ENCODE assay signal across 8 cellular contexts in genomic region chr12:1691123-1692007, GRCh38. TPM values are rescaled to one million over a fixed set of nuclear protein-coding genes. Genes with fewer than 3 reads are reported as not detected.
A peak's percentile ranks its signal among the peaks of the same experiment; 100 is the strongest.
DNase-seq lines count a peak whose midpoint lies in the region; ATAC-seq, FAIRE-seq and TF ChIP-seq lines count a peak whose summit lies in the region.

No MANE protein-coding gene starts in this region.

- H3K27me3 Mint-ChIP-seq in activated T-cell treated with anti-CD3 and anti-CD28 coated beads, Interleukin-2, amount 50 U/mL, for 24 hours, result no peaks in the 10 kb centered on the region

- no peak for FAIRE-seq in urothelium cell line (lab: Jason Lieb, UNC)

- no peak for TF ChIP-seq CTCF in NB4 (IDR thresholded peaks at IDR 0.05; ENCODE audit: low read depth, low read length)
- TF ChIP-seq CTCF in gastroesophageal sphincter (IDR thresholded peaks at IDR 0.05), result no peak
- TF ChIP-seq CTCF in ovary (IDR thresholded peaks at IDR 0.05), result no peak

- POLR2A ChIA-PET in HEK293T (lab: Yijun Ruan, JAX), result interaction anchor here (1.1 to 3.2 kb wide), 11 partner anchors 10 to 107 kb away, joined by 3 to 17 read pairs (median 4); no protein-coding TSS in a partner anchor

- peak; percentile 13 for DNase-seq in activated T-cell treated with anti-CD3 and anti-CD28 coated beads for 1 hour (ENCODE audit: low read depth)
- DNase-seq in activated T-cell treated with anti-CD3 and anti-CD28 coated beads, Interleukin-2, amount 50 U/mL, for 1 hour, result no peak
- DNase-seq in HEK293T (ENCODE audit: extremely low spot score), result no peak
- DNase-seq in NB4 (ENCODE audit: low read depth), result peak; percentile 76
- no peak for DNase-seq in activated T-cell treated with anti-CD3 and anti-CD28 coated beads, Interleukin-2, amount 50 U/mL, for 24 hours
- peak in 1 of 5 donors; percentile 48 for DNase-seq in ovary
- DNase-seq in urothelium cell line (ENCODE audit: low spot score), result no peak

- H3K27ac ChIP-seq in gastroesophageal sphincter (peak overlapping the region; percentile 83 to 95 (median 94)), ovary (peak overlapping the region; percentile 58 to 77)

- H3K36me3 Mint-ChIP-seq in activated T-cell treated with anti-CD3 and anti-CD28 coated beads, Interleukin-2, amount 50 U/mL, for 24 hours (ENCODE audit: low read depth), result peaks cover 44% of the 10 kb centered on the region

- H3K4me1 Mint-ChIP-seq in activated T-cell treated with anti-CD3 and anti-CD28 coated beads, Interleukin-2, amount 50 U/mL, for 24 hours (ENCODE audit: low read depth), result peaks cover 56% of the 10 kb centered on the region

- no peaks in the 10 kb centered on the region for H3K9me3 ChIP-seq in gastroesophageal sphincter
- no peaks in the 10 kb centered on the region for H3K9me3 ChIP-seq in ovary

- H3K36me3 ChIP-seq in gastroesophageal sphincter, result no peaks in the 10 kb centered on the region
- H3K36me3 ChIP-seq in ovary, result no peaks in the 10 kb centered on the region

- H3K27me3 ChIP-seq in gastroesophageal sphincter, result no peaks in the 10 kb centered on the region
- H3K27me3 ChIP-seq in ovary, result no peaks in the 10 kb centered on the region

- peaks cover 0 to 53% (median 0%) of the 10 kb centered on the region in 3 donors for H3K4me1 ChIP-seq in gastroesophageal sphincter
- peaks cover 4% of the 10 kb centered on the region for H3K4me1 ChIP-seq in ovary (ENCODE audit: insufficient read depth)

- CTCF ChIA-PET in HEK293T (lab: Yijun Ruan, JAX), result interaction anchor here (0.6 kb wide), 1 partner anchor 18 kb away, joined by 4 read pairs; no protein-coding TSS in a partner anchor

- no peaks in the 10 kb centered on the region for H3K9me3 Mint-ChIP-seq in activated T-cell treated with anti-CD3 and anti-CD28 coated beads, Interleukin-2, amount 50 U/mL, for 24 hours

- no peak for TF ChIP-seq EP300 in gastroesophageal sphincter (IDR thresholded peaks at IDR 0.05)
- no peak for TF ChIP-seq EP300 in ovary (IDR thresholded peaks at IDR 0.05)

- ATAC-seq in gastroesophageal sphincter, result peak; percentile 52

- H3K27ac Mint-ChIP-seq in activated T-cell treated with anti-CD3 and anti-CD28 coated beads, Interleukin-2, amount 50 U/mL, for 24 hours, result peak overlapping the region; percentile 100

- intact Hi-C loops in ovary (cut with DNase I), result no loop called here

- TF ChIP-seq POLR2A in NB4 (IDR thresholded peaks at IDR 0.05; ENCODE audit: extremely low read depth, insufficient read length) (no peak), gastroesophageal sphincter (IDR thresholded peaks at IDR 0.05) (no peak), ovary (IDR thresholded peaks at IDR 0.05) (no peak)

- peak overlapping the region; percentile 94 for H3K4me3 Mint-ChIP-seq in activated T-cell treated with anti-CD3 and anti-CD28 coated beads, Interleukin-2, amount 50 U/mL, for 24 hours

- H3K4me3 ChIP-seq in NB4 (ENCODE audit: low read depth, low read length) (peak overlapping the region; percentile 79), gastroesophageal sphincter (peak overlapping the region; percentile 54 to 98), ovary (peak overlapping the region; percentile 100)

- 0 to 1% methylated on average over 7 to 21 of the region's 56 CpGs for WGBS in gastroesophageal sphincter (ENCODE audit: low coverage in 1 of 2), 2 donors
- WGBS in ovary, 3 donors, result 1% methylated on average over 45 to 56 of the region's 56 CpGs

TF ChIP-seq in HEK293T, 16 proteins besides CTCF, POLR2A, EP300 and RAD21:
- TF ChIP-seq PKNOX1 (IDR thresholded peaks at IDR 0.05), result peak; percentile 67
- TF ChIP-seq ZNF384 (IDR thresholded peaks at IDR 0.05), result no peak

RNA-seq across cellular contexts. Expression of gene ADIPOR2, which starts 0.5 kb away (rescaled TPM):
- 10 to 100 TPM; 26.6 to 37.9 (median 33.4) TPM for total RNA-seq in gastroesophageal sphincter
- total RNA-seq in ovary, result 10 to 100 TPM; 21.5 to 91.8 (median 42.0) TPM
- polyA plus RNA-seq in ovary, result 10 to 100 TPM; 25.6 to 65.4 TPM

Comparison
In these comparisons a context has a peak if more than half of its experiments do, and no peak if none do; other contexts are left out.
1. DNase-seq: peak in activated T-cell treated with anti-CD3 and anti-CD28 coated beads for 1 hour (single experiment) and NB4 (single experiment); none in activated T-cell treated with anti-CD3 and anti-CD28 coated beads, Interleukin-2, amount 50 U/mL, for 1 hour (single experiment), HEK293T (single experiment), activated T-cell treated with anti-CD3 and anti-CD28 coated beads, Interleukin-2, amount 50 U/mL, for 24 hours (single experiment) and urothelium cell line (single experiment).
2. Peak in every context shown above with its lines, with median percentiles within 50 percentile points of each other: H3K4me3 ChIP-seq.